1 cellular context compared by ENCODE assay signal in the genomic region with DNA sequence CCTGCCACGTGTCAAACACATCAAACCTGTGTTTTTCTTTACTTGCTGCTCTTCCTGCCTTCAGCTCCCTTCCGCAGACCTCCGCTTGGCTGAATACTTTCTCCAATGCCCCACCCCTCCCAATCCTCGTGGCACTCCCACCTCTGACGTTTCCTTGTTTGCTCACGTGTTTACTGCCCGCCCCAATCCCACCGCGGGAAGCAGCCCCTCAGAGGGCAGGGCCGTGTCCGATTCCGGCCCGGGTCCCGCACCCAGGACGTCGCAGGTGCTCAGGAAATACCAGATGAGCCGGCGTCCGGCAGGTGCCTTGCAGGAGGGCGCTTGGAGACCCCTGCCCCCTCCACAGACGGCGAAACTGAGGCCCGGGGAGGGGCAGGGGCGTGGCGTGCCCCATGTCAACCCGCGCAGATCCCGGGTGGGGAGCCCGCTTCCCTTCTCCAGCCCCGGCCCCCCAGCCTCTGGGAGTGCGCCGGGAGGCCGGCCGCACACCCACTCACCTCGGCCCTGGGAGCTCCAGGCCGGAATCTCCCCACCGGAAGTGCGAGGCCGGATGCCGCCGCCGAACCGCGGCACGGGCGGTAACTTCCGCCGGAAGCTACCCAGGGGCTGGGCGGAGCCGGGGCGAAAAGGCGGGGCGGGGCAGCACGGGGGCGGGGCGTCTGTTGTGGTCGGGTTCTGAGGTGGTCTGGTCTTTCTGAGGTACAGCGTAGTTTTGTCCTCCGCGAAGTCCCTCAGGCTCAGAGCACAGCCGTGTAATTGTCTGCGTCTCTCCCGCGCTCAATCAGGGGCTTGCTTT.
TF ChIP-seq lines count a peak whose summit lies in the region.

No MANE protein-coding gene starts in this region.

TF ChIP-seq in GM23338, 12 proteins besides CTCF, POLR2A, EP300 and RAD21:
- TF ChIP-seq, protein P1, sequence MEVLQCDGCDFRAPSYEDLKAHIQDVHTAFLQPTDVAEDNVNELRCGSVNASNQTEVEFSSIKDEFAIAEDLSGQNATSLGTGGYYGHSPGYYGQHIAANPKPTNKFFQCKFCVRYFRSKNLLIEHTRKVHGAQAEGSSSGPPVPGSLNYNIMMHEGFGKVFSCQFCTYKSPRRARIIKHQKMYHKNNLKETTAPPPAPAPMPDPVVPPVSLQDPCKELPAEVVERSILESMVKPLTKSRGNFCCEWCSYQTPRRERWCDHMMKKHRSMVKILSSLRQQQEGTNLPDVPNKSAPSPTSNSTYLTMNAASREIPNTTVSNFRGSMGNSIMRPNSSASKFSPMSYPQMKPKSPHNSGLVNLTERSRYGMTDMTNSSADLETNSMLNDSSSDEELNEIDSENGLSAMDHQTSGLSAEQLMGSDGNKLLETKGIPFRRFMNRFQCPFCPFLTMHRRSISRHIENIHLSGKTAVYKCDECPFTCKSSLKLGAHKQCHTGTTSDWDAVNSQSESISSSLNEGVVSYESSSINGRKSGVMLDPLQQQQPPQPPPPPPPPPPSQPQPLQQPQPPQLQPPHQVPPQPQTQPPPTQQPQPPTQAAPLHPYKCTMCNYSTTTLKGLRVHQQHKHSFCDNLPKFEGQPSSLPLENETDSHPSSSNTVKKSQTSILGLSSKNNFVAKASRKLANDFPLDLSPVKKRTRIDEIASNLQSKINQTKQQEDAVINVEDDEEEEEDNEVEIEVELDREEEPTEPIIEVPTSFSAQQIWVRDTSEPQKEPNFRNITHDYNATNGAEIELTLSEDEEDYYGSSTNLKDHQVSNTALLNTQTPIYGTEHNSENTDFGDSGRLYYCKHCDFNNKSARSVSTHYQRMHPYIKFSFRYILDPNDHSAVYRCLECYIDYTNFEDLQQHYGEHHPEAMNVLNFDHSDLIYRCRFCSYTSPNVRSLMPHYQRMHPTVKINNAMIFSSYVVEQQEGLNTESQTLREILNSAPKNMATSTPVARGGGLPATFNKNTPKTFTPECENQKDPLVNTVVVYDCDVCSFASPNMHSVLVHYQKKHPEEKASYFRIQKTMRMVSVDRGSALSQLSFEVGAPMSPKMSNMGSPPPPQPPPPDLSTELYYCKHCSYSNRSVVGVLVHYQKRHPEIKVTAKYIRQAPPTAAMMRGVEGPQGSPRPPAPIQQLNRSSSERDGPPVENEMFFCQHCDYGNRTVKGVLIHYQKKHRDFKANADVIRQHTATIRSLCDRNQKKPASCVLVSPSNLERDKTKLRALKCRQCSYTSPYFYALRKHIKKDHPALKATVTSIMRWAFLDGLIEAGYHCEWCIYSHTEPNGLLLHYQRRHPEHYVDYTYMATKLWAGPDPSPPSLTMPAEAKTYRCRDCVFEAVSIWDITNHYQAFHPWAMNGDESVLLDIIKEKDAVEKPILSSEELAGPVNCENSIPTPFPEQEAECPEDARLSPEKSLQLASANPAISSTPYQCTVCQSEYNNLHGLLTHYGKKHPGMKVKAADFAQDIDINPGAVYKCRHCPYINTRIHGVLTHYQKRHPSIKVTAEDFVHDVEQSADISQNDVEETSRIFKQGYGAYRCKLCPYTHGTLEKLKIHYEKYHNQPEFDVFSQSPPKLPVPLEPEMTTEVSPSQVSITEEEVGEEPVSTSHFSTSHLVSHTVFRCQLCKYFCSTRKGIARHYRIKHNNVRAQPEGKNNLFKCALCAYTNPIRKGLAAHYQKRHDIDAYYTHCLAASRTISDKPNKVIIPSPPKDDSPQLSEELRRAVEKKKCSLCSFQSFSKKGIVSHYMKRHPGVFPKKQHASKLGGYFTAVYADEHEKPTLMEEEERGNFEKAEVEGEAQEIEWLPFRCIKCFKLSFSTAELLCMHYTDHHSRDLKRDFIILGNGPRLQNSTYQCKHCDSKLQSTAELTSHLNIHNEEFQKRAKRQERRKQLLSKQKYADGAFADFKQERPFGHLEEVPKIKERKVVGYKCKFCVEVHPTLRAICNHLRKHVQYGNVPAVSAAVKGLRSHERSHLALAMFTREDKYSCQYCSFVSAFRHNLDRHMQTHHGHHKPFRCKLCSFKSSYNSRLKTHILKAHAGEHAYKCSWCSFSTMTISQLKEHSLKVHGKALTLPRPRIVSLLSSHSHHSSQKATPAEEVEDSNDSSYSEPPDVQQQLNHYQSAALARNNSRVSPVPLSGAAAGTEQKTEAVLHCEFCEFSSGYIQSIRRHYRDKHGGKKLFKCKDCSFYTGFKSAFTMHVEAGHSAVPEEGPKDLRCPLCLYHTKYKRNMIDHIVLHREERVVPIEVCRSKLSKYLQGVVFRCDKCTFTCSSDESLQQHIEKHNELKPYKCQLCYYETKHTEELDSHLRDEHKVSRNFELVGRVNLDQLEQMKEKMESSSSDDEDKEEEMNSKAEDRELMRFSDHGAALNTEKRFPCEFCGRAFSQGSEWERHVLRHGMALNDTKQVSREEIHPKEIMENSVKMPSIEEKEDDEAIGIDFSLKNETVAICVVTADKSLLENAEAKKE (CRISPR knock-in tag; IDR thresholded peaks at IDR 0.05), result no peak
- TF ChIP-seq CREB1 (CRISPR knock-in tag; IDR thresholded peaks at IDR 0.05; ENCODE audit: low read depth), result peak; percentile 75
- TF ChIP-seq POLR2AphosphoS5 (IDR thresholded peaks at IDR 0.05; ENCODE audit: low read depth), result peak; percentile 72
- TF ChIP-seq, protein P2, sequence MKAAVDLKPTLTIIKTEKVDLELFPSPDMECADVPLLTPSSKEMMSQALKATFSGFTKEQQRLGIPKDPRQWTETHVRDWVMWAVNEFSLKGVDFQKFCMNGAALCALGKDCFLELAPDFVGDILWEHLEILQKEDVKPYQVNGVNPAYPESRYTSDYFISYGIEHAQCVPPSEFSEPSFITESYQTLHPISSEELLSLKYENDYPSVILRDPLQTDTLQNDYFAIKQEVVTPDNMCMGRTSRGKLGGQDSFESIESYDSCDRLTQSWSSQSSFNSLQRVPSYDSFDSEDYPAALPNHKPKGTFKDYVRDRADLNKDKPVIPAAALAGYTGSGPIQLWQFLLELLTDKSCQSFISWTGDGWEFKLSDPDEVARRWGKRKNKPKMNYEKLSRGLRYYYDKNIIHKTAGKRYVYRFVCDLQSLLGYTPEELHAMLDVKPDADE (IDR thresholded peaks at IDR 0.05), result peak; percentile 69; the same call in 1 of the 2 replicates
- no peak for TF ChIP-seq STAT1 (IDR thresholded peaks at IDR 0.05; ENCODE audit: unreplicated experiment)
